Comparison of ENCODE assay signal across 16 cellular contexts in genomic region chr7:151745706-151746105, GRCh38.
A peak's percentile ranks its signal among the peaks of the same experiment; 100 is the strongest.
DNase-seq lines count a peak whose midpoint lies in the region; ATAC-seq and TF ChIP-seq lines count a peak whose summit lies in the region.
"Had no signal": no experiment of that assay in that cellular context is flagged by ENCODE, and none has a peak within 500 bp of the region (broad histone marks: within the 10 kb centered on the region; RNA-seq: fewer than 3 reads in every experiment).

No MANE protein-coding gene starts in this region.

- peak overlapping the region; percentile 32 for H3K9ac ChIP-seq in endocrine pancreas (ENCODE audit: control insufficient read depth, insufficient read depth, low read length)

- peaks cover 3% of the 10 kb centered on the region for H3K36me3 Mint-ChIP-seq in activated T-cell treated with anti-CD3 and anti-CD28 coated beads, Interleukin-2, amount 50 U/mL, for 24 hours (ENCODE audit: low read depth)

- no peaks in the 10 kb centered on the region for H3K9me3 Mint-ChIP-seq in activated T-cell treated with anti-CD3 and anti-CD28 coated beads, Interleukin-2, amount 50 U/mL, for 24 hours
- H3K9me3 Mint-ChIP-seq: activated CD4-positive, alpha-beta T cell treated with anti-CD3 and anti-CD28 coated beads, Interleukin-2, amount 10 ng/mL, durations not matched to agents 7 days and 5 days; CD8-positive, alpha-beta memory T cell; effector memory CD8-positive, alpha-beta T cell had no signal

- no peak for TF ChIP-seq CTCF in transverse colon (IDR thresholded peaks at IDR 0.05)

- H3K4me1 ChIP-seq in endocrine pancreas (ENCODE audit: control insufficient read depth, insufficient read depth, low read length) = no peaks in the 10 kb centered on the region
- H3K4me1 ChIP-seq in transverse colon = peaks cover 0 to 25% (median 10%) of the 10 kb centered on the region in 4 donors
- H3K4me1 ChIP-seq: prostate gland had no signal

- no peaks in the 10 kb centered on the region for H3K27me3 ChIP-seq in endocrine pancreas (ENCODE audit: control insufficient read depth, insufficient read depth, low read length)
- H3K27me3 ChIP-seq in transverse colon = no peaks in the 10 kb centered on the region

- H3K36me3 ChIP-seq in endocrine pancreas (ENCODE audit: control insufficient read depth, insufficient read depth, low read length) = no peaks in the 10 kb centered on the region
- H3K36me3 ChIP-seq in transverse colon = no peaks in the 10 kb centered on the region
- H3K36me3 ChIP-seq: prostate gland had no signal

- H3K27ac Mint-ChIP-seq in activated T-cell treated with anti-CD3 and anti-CD28 coated beads, Interleukin-2, amount 50 U/mL, for 24 hours = peak overlapping the region; percentile 61
- H3K27ac Mint-ChIP-seq: activated CD4-positive, alpha-beta T cell treated with anti-CD3 and anti-CD28 coated beads, Interleukin-2, amount 10 ng/mL, durations not matched to agents 7 days and 5 days had no signal

- H3K9me3 ChIP-seq in endocrine pancreas (ENCODE audit: control insufficient read depth, low read length) = no peaks in the 10 kb centered on the region
- no peaks in the 10 kb centered on the region for H3K9me3 ChIP-seq in transverse colon
- H3K9me3 ChIP-seq: prostate gland had no signal

- peaks cover 46% of the 10 kb centered on the region for H3K4me1 Mint-ChIP-seq in activated T-cell treated with anti-CD3 and anti-CD28 coated beads, Interleukin-2, amount 50 U/mL, for 24 hours (ENCODE audit: low read depth)

- no peak for DNase-seq in activated T-cell treated with anti-CD3 and anti-CD28 coated beads, Interleukin-2, amount 50 U/mL, for 24 hours
- DNase-seq in activated T-cell treated with anti-CD3 and anti-CD28 coated beads, Interleukin-2, amount 50 U/mL, for 48 hours = no peak
- DNase-seq in midbrain (lab: John Stamatoyannopoulos, UW) = peak; percentile 6
- no peak for DNase-seq in transverse colon
- no peak for DNase-seq in NCI-H774 (lab: John Stamatoyannopoulos, UW)
- DNase-seq in activated CD4-positive, alpha-beta T cell treated with anti-CD3 and anti-CD28 coated beads for 4 hours = no peak
- DNase-seq: activated CD4-positive, alpha-beta T cell treated with anti-CD3 and anti-CD28 coated beads, Interleukin-2, amount 10 ng/mL, durations not matched to agents 7 days and 5 days; activated effector memory CD4-positive, alpha-beta T cell treated with Interleukin-2 at 50 U/mL for 16 hours; CD8-positive, alpha-beta memory T cell; effector memory CD8-positive, alpha-beta T cell; NCI-H187 treated with DMSO at 0.1 percent for 48 hours; T1000 had no signal

- H3K27ac ChIP-seq in transverse colon = peak overlapping the region; percentile 38 to 53 (median 46)
- H3K27ac ChIP-seq: prostate gland had no signal

- intact Hi-C loops in transverse colon (cut with DNase I; ENCODE audit: low total_unique reads) = no loop called here

- ATAC-seq in GM21360 (IDR thresholded peaks at IDR 0.05; ENCODE audit: unreplicated experiment) = no peak

- no peak overlapping the region for H3K4me3 ChIP-seq in endocrine pancreas (ENCODE audit: control insufficient read depth, insufficient read depth, low read length)
- no peak overlapping the region for H3K4me3 ChIP-seq in transverse colon
- H3K4me3 ChIP-seq: GM12878, prostate gland had no signal

- in situ Hi-C loops in transverse colon (cut with MboI; ENCODE audit: low pct_ligation_motif_present in 1 of 4, low pct_unique_long_range_greater_than_20kb in 1 of 4, low sequenced_read_pairs in 3 of 4) = loop anchor here in 2 of 4 donors (25.0 kb wide), 2 partner anchors 108 to 283 kb away; no protein-coding TSS in a partner anchor

- no peak for TF ChIP-seq EP300 in transverse colon (IDR thresholded peaks at IDR 0.05; ENCODE audit: low read depth)

- WGBS in transverse colon (ENCODE audit: low coverage in 1 of 2), 2 donors = 82% methylated on average over 11 of the region's 11 CpGs; no CpG with 5 or more reads in 1 of the 2 donors

- no peak overlapping the region for H3K4me3 Mint-ChIP-seq in activated T-cell treated with anti-CD3 and anti-CD28 coated beads, Interleukin-2, amount 50 U/mL, for 24 hours
- H3K4me3 Mint-ChIP-seq: activated CD4-positive, alpha-beta T cell treated with anti-CD3 and anti-CD28 coated beads, Interleukin-2, amount 10 ng/mL, durations not matched to agents 7 days and 5 days; CD8-positive, alpha-beta memory T cell; effector memory CD8-positive, alpha-beta T cell had no signal

- no peak for TF ChIP-seq POLR2A in transverse colon (IDR thresholded peaks at IDR 0.05)

- H3K27me3 Mint-ChIP-seq in activated T-cell treated with anti-CD3 and anti-CD28 coated beads, Interleukin-2, amount 50 U/mL, for 24 hours = no peaks in the 10 kb centered on the region
- H3K27me3 Mint-ChIP-seq: activated CD4-positive, alpha-beta T cell treated with anti-CD3 and anti-CD28 coated beads, Interleukin-2, amount 10 ng/mL, durations not matched to agents 7 days and 5 days; effector memory CD8-positive, alpha-beta T cell had no signal
